1 cellular context compared by ENCODE assay signal in the genomic region with DNA sequence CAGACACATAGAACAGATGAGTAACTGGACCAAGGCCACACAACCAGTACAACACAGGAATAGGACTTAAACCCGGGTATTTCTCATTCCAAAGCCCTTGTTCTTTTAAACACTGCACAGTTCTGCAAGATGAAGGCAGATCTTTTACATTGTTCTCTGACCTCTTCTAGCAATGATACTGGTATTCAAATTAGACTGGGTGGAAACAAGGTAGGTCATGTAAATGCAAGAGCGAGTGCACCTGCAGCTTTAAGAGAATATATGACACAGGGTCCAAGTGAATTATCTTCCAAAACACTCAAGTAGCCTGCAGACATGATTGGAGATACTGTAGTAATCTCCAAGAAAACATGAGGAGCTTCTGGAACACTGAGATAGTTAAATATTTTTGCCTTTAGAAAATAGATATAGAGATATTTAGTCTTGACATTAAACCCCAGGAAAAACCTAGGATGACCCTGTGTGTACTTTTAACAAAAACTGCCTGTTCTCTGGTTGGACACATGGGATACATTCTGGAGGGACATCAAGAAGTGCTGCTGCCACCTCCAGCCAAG.
A peak's percentile ranks its signal among the peaks of the same experiment; 100 is the strongest.
TF ChIP-seq lines count a peak whose summit lies in the region.

No MANE protein-coding gene starts in this region.

TF ChIP-seq in K562, 482 proteins besides CTCF, POLR2A, EP300 and RAD21 (continued from another document and continues in another):
- TF ChIP-seq, protein P1, sequence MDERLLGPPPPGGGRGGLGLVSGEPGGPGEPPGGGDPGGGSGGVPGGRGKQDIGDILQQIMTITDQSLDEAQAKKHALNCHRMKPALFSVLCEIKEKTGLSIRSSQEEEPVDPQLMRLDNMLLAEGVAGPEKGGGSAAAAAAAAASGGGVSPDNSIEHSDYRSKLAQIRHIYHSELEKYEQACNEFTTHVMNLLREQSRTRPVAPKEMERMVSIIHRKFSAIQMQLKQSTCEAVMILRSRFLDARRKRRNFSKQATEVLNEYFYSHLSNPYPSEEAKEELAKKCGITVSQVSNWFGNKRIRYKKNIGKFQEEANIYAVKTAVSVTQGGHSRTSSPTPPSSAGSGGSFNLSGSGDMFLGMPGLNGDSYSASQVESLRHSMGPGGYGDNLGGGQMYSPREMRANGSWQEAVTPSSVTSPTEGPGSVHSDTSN (CRISPR knock-in tag; IDR thresholded peaks at IDR 0.05; ENCODE audit: low read depth), result no peak
- TF ChIP-seq, protein P1 (tag; conservative IDR thresholded peaks at IDR 0.05; ENCODE audit: low read depth), result no peak; the same call in 1 of the 2 replicates
- no peak for TF ChIP-seq NRF1 (conservative IDR thresholded peaks at IDR 0.05 in 1 of 2, IDR thresholded peaks at IDR 0.05 in 1 of 2)
- TF ChIP-seq PML (IDR thresholded peaks at IDR 0.05; ENCODE audit: low read length), result peak; percentile 98
- TF ChIP-seq, protein P2, sequence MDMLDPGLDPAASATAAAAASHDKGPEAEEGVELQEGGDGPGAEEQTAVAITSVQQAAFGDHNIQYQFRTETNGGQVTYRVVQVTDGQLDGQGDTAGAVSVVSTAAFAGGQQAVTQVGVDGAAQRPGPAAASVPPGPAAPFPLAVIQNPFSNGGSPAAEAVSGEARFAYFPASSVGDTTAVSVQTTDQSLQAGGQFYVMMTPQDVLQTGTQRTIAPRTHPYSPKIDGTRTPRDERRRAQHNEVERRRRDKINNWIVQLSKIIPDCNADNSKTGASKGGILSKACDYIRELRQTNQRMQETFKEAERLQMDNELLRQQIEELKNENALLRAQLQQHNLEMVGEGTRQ (CRISPR knock-in tag; IDR thresholded peaks at IDR 0.05), result no peak
- peak; percentile 97 for TF ChIP-seq SMAD4 (CRISPR knock-in tag; conservative IDR thresholded peaks at IDR 0.05)
- TF ChIP-seq HNRNPUL1 (IDR thresholded peaks at IDR 0.05; ENCODE audit: low read length), result no peak
- TF ChIP-seq ATF7 (IDR thresholded peaks at IDR 0.05), result peak; percentile 45; the same call in 1 of the 2 replicates
- TF ChIP-seq PHF21A (IDR thresholded peaks at IDR 0.05; ENCODE audit: borderline replicate concordance, low read depth), result no peak
- no peak for TF ChIP-seq NUFIP1 (IDR thresholded peaks at IDR 0.05; ENCODE audit: partially characterized antibody)
- TF ChIP-seq, protein P3, sequence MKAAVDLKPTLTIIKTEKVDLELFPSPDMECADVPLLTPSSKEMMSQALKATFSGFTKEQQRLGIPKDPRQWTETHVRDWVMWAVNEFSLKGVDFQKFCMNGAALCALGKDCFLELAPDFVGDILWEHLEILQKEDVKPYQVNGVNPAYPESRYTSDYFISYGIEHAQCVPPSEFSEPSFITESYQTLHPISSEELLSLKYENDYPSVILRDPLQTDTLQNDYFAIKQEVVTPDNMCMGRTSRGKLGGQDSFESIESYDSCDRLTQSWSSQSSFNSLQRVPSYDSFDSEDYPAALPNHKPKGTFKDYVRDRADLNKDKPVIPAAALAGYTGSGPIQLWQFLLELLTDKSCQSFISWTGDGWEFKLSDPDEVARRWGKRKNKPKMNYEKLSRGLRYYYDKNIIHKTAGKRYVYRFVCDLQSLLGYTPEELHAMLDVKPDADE (conservative IDR thresholded peaks at IDR 0.05; ENCODE audit: control insufficient read depth, low read depth, low read length), result no peak
- no peak for TF ChIP-seq HDGF (IDR thresholded peaks at IDR 0.05)
- no peak for TF ChIP-seq NR4A1 (CRISPR knock-in tag; IDR thresholded peaks at IDR 0.05)
- TF ChIP-seq NR4A1 (tag; IDR thresholded peaks at IDR 0.05), result peak; percentile 87
- no peak for TF ChIP-seq ELF2 (CRISPR knock-in tag; IDR thresholded peaks at IDR 0.05)
- TF ChIP-seq, protein P4, sequence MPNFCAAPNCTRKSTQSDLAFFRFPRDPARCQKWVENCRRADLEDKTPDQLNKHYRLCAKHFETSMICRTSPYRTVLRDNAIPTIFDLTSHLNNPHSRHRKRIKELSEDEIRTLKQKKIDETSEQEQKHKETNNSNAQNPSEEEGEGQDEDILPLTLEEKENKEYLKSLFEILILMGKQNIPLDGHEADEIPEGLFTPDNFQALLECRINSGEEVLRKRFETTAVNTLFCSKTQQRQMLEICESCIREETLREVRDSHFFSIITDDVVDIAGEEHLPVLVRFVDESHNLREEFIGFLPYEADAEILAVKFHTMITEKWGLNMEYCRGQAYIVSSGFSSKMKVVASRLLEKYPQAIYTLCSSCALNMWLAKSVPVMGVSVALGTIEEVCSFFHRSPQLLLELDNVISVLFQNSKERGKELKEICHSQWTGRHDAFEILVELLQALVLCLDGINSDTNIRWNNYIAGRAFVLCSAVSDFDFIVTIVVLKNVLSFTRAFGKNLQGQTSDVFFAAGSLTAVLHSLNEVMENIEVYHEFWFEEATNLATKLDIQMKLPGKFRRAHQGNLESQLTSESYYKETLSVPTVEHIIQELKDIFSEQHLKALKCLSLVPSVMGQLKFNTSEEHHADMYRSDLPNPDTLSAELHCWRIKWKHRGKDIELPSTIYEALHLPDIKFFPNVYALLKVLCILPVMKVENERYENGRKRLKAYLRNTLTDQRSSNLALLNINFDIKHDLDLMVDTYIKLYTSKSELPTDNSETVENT (CRISPR knock-in tag; IDR thresholded peaks at IDR 0.05), result no peak
- TF ChIP-seq, protein P5, sequence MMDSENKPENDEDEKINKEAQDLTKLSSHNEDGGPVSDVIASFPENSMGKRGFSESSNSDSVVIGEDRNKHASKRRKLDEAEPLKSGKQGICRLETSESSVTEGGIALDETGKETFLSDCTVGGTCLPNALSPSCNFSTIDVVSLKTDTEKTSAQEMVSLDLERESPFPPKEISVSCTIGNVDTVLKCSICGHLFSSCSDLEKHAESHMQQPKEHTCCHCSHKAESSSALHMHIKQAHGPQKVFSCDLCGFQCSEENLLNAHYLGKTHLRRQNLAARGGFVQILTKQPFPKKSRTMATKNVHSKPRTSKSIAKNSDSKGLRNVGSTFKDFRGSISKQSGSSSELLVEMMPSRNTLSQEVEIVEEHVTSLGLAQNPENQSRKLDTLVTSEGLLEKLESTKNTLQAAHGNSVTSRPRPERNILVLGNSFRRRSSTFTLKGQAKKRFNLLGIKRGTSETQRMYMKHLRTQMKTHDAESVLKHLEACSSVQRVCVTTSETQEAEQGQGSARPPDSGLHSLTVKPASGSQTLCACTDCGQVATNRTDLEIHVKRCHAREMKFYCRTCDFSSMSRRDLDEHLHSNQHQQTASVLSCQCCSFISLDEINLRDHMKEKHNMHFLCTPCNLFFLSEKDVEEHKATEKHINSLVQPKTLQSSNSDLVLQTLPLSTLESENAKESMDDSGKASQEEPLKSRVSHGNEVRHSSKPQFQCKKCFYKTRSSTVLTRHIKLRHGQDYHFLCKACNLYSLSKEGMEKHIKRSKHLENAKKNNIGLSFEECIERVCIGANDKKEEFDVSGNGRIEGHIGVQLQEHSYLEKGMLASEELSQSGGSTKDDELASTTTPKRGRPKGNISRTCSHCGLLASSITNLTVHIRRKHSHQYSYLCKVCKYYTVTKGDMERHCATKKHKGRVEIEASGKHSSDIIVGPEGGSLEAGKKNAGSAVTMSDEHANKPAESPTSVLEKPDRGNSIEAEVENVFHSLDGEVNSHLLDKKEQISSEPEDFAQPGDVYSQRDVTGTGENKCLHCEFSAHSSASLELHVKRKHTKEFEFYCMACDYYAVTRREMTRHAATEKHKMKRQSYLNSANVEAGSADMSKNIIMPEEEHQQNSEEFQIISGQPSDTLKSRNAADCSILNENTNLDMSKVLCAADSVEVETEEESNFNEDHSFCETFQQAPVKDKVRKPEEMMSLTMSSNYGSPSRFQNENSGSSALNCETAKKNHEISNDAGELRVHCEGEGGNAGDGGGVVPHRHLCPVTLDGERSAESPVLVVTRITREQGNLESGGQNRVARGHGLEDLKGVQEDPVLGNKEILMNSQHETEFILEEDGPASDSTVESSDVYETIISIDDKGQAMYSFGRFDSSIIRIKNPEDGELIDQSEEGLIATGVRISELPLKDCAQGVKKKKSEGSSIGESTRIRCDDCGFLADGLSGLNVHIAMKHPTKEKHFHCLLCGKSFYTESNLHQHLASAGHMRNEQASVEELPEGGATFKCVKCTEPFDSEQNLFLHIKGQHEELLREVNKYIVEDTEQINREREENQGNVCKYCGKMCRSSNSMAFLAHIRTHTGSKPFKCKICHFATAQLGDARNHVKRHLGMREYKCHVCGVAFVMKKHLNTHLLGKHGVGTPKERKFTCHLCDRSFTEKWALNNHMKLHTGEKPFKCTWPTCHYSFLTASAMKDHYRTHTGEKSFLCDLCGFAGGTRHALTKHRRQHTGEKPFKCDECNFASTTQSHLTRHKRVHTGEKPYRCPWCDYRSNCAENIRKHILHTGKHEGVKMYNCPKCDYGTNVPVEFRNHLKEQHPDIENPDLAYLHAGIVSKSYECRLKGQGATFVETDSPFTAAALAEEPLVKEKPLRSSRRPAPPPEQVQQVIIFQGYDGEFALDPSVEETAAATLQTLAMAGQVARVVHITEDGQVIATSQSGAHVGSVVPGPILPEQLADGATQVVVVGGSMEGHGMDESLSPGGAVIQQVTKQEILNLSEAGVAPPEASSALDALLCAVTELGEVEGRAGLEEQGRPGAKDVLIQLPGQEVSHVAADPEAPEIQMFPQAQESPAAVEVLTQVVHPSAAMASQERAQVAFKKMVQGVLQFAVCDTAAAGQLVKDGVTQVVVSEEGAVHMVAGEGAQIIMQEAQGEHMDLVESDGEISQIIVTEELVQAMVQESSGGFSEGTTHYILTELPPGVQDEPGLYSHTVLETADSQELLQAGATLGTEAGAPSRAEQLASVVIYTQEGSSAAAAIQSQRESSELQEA (IDR thresholded peaks at IDR 0.05; ENCODE audit: low read depth), result no peak
- TF ChIP-seq, protein P6, sequence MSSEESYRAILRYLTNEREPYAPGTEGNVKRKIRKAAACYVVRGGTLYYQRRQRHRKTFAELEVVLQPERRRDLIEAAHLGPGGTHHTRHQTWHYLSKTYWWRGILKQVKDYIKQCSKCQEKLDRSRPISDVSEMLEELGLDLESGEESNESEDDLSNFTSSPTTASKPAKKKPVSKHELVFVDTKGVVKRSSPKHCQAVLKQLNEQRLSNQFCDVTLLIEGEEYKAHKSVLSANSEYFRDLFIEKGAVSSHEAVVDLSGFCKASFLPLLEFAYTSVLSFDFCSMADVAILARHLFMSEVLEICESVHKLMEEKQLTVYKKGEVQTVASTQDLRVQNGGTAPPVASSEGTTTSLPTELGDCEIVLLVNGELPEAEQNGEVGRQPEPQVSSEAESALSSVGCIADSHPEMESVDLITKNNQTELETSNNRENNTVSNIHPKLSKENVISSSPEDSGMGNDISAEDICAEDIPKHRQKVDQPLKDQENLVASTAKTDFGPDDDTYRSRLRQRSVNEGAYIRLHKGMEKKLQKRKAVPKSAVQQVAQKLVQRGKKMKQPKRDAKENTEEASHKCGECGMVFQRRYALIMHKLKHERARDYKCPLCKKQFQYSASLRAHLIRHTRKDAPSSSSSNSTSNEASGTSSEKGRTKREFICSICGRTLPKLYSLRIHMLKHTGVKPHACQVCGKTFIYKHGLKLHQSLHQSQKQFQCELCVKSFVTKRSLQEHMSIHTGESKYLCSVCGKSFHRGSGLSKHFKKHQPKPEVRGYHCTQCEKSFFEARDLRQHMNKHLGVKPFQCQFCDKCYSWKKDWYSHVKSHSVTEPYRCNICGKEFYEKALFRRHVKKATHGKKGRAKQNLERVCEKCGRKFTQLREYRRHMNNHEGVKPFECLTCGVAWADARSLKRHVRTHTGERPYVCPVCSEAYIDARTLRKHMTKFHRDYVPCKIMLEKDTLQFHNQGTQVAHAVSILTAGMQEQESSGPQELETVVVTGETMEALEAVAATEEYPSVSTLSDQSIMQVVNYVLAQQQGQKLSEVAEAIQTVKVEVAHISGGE (CRISPR knock-in tag; IDR thresholded peaks at IDR 0.05), result peak in 1 of 3 experiments; percentile 72; a peak in 2 of 6 replicates
- TF ChIP-seq SOX6 (IDR thresholded peaks at IDR 0.05), result peak; percentile 95
- TF ChIP-seq CREM (IDR thresholded peaks at IDR 0.05; ENCODE audit: low read depth), result peak; percentile 38; the same call in 1 of the 2 replicates
- TF ChIP-seq NR2C1 (IDR thresholded peaks at IDR 0.05), result 0 out of 2 replicates have a peak, but pooled peaks have one; percentile 13
- 0 out of 2 replicates have a peak, but pooled peaks have one; percentile 36 for TF ChIP-seq NR2C1 (tag; IDR thresholded peaks at IDR 0.05)
- TF ChIP-seq CEBPG (CRISPR knock-in tag; IDR thresholded peaks at IDR 0.05), result no peak
- no peak for TF ChIP-seq CEBPG (tag; conservative IDR thresholded peaks at IDR 0.05 in 1 of 2, IDR thresholded peaks at IDR 0.05 in 1 of 2)
- TF ChIP-seq CBX1 (IDR thresholded peaks at IDR 0.05; ENCODE audit: low read depth), result no peak
- TF ChIP-seq STAT5A (IDR thresholded peaks at IDR 0.05; ENCODE audit: borderline replicate concordance, low read length), result peak; percentile 89
- peak; percentile 89 to 95 for TF ChIP-seq TRIM24 (IDR thresholded peaks at IDR 0.05)
- peak; percentile 80 for TF ChIP-seq ZNF644 (tag; IDR thresholded peaks at IDR 0.05; ENCODE audit: low read depth)
- TF ChIP-seq HDAC3 (IDR thresholded peaks at IDR 0.05; ENCODE audit: borderline replicate concordance, partially characterized antibody), result peak; percentile 85
- TF ChIP-seq ZNF282 (CRISPR knock-in tag; IDR thresholded peaks at IDR 0.05), result no peak
- TF ChIP-seq, protein P7, sequence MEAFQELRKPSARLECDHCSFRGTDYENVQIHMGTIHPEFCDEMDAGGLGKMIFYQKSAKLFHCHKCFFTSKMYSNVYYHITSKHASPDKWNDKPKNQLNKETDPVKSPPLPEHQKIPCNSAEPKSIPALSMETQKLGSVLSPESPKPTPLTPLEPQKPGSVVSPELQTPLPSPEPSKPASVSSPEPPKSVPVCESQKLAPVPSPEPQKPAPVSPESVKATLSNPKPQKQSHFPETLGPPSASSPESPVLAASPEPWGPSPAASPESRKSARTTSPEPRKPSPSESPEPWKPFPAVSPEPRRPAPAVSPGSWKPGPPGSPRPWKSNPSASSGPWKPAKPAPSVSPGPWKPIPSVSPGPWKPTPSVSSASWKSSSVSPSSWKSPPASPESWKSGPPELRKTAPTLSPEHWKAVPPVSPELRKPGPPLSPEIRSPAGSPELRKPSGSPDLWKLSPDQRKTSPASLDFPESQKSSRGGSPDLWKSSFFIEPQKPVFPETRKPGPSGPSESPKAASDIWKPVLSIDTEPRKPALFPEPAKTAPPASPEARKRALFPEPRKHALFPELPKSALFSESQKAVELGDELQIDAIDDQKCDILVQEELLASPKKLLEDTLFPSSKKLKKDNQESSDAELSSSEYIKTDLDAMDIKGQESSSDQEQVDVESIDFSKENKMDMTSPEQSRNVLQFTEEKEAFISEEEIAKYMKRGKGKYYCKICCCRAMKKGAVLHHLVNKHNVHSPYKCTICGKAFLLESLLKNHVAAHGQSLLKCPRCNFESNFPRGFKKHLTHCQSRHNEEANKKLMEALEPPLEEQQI (IDR thresholded peaks at IDR 0.05), result peak; percentile 65; the same call in 1 of the 2 replicates
- no peak for TF ChIP-seq SNRNP70 (optimal IDR thresholded peaks at IDR 0.05; ENCODE audit: low read depth, low read length)
